ENCODE assay signal across 9 cellular contexts in genomic region chr1:77671836-77672235, GRCh38. TPM values are rescaled to one million over a fixed set of nuclear protein-coding genes. Genes with fewer than 3 reads are reported as not detected.
DNase-seq lines count a peak whose midpoint lies in the region; ATAC-seq, FAIRE-seq and TF ChIP-seq lines count a peak whose summit lies in the region.
"Had no signal": no experiment of that assay in that cellular context is flagged by ENCODE, and none has a peak within 500 bp of the region (broad histone marks: within the 10 kb centered on the region; RNA-seq: fewer than 3 reads in every experiment).

No MANE protein-coding gene starts in this region.

- intact Hi-C loops in activated T-helper 1 cell treated with anti-CD3 and anti-CD28 coated beads, Interleukin-12 subunit alpha, Interleukin-12 subunit beta, Interleukin-2, Interleukin-4 antibody, amounts not matched to agents 30 ng/mL and 10 ng/mL and 1 ng/mL, durations not matched to agents 14 hours and 24 hours and 36 hours (cut with micrococcal nuclease), result no loop called here

- no peaks in the 10 kb centered on the region for H3K27me3 Mint-ChIP-seq in activated T-cell treated with anti-CD3 and anti-CD28 coated beads, Interleukin-2, amount 50 U/mL, for 24 hours
- H3K27me3 Mint-ChIP-seq in activated T-helper 1 cell treated with anti-CD3 and anti-CD28 coated beads, Interleukin-12 subunit alpha, Interleukin-12 subunit beta, Interleukin-2, Interleukin-4 antibody, amounts not matched to agents 30 ng/mL and 10 ng/mL and 1 ng/mL, durations not matched to agents 14 hours and 24 hours and 36 hours (ENCODE audit: insufficient read depth), result no peaks in the 10 kb centered on the region

- no peak for FAIRE-seq in GM12892 (lab: Jason Lieb, UNC)

- peaks cover 75% of the 10 kb centered on the region for H3K4me1 Mint-ChIP-seq in activated T-cell treated with anti-CD3 and anti-CD28 coated beads, Interleukin-2, amount 50 U/mL, for 24 hours (ENCODE audit: low read depth)
- H3K4me1 Mint-ChIP-seq in stimulated activated effector memory CD8-positive, alpha-beta T cell treated with anti-CD3 and anti-CD28 coated beads, Interleukin-12 subunit alpha, Interleukin-12 subunit beta, amount 100 ng/mL, for 72 hours, result peaks cover 50% of the 10 kb centered on the region
- peaks cover 56% of the 10 kb centered on the region for H3K4me1 Mint-ChIP-seq in activated T-helper 1 cell treated with anti-CD3 and anti-CD28 coated beads, Interleukin-12 subunit alpha, Interleukin-12 subunit beta, Interleukin-2, Interleukin-4 antibody, amounts not matched to agents 30 ng/mL and 10 ng/mL and 1 ng/mL, durations not matched to agents 14 hours and 24 hours and 36 hours (ENCODE audit: low read depth)

- DNase-seq in activated T-cell treated with anti-CD3 and anti-CD28 coated beads, Interleukin-2, amount 50 U/mL, for 24 hours, result no peak
- DNase-seq in activated T-cell treated with anti-CD3 and anti-CD28 coated beads for 4 hours (no peak), NCI-H146 treated with DMSO at 0.1 percent for 48 hours (lab: John Stamatoyannopoulos, UW; ENCODE audit: unreplicated experiment) (peak; percentile 30), dermis microvascular lymphatic vessel endothelial cell (ENCODE audit: low read depth in 2 of 2) (peak; percentile 30 to 69), GM12892 (ENCODE audit: insufficient read length) (no peak), NCI-H524 (lab: John Stamatoyannopoulos, UW) (no peak)
- no peak for DNase-seq in stimulated activated effector memory CD8-positive, alpha-beta T cell treated with anti-CD3 and anti-CD28 coated beads, Interleukin-12 subunit alpha, Interleukin-12 subunit beta, amount 100 ng/mL, for 72 hours (ENCODE audit: low spot score in 2 of 2)
- DNase-seq in activated T-helper 1 cell treated with anti-CD3 and anti-CD28 coated beads, Interleukin-12 subunit alpha, Interleukin-12 subunit beta, Interleukin-2, Interleukin-4 antibody, amounts not matched to agents 30 ng/mL and 10 ng/mL and 1 ng/mL, durations not matched to agents 14 hours and 24 hours and 36 hours (ENCODE audit: low spot score), result no peak

- no peak for TF ChIP-seq POLR2A in GM12892 (IDR thresholded peaks at IDR 0.05; ENCODE audit: low read depth, low read length)

- no peaks in the 10 kb centered on the region for H3K9me3 Mint-ChIP-seq in activated T-cell treated with anti-CD3 and anti-CD28 coated beads, Interleukin-2, amount 50 U/mL, for 24 hours
- H3K9me3 Mint-ChIP-seq in stimulated activated effector memory CD8-positive, alpha-beta T cell treated with anti-CD3 and anti-CD28 coated beads, Interleukin-12 subunit alpha, Interleukin-12 subunit beta, amount 100 ng/mL, for 72 hours, result no peaks in the 10 kb centered on the region
- H3K9me3 Mint-ChIP-seq in activated T-helper 1 cell treated with anti-CD3 and anti-CD28 coated beads, Interleukin-12 subunit alpha, Interleukin-12 subunit beta, Interleukin-2, Interleukin-4 antibody, amounts not matched to agents 30 ng/mL and 10 ng/mL and 1 ng/mL, durations not matched to agents 14 hours and 24 hours and 36 hours, result no peaks in the 10 kb centered on the region

- H3K36me3 Mint-ChIP-seq in activated T-cell treated with anti-CD3 and anti-CD28 coated beads, Interleukin-2, amount 50 U/mL, for 24 hours (ENCODE audit: low read depth), result peaks cover 35% of the 10 kb centered on the region
- H3K36me3 Mint-ChIP-seq in stimulated activated effector memory CD8-positive, alpha-beta T cell treated with anti-CD3 and anti-CD28 coated beads, Interleukin-12 subunit alpha, Interleukin-12 subunit beta, amount 100 ng/mL, for 72 hours, result peaks cover 19% of the 10 kb centered on the region
- peaks cover 3% of the 10 kb centered on the region for H3K36me3 Mint-ChIP-seq in activated T-helper 1 cell treated with anti-CD3 and anti-CD28 coated beads, Interleukin-12 subunit alpha, Interleukin-12 subunit beta, Interleukin-2, Interleukin-4 antibody, amounts not matched to agents 30 ng/mL and 10 ng/mL and 1 ng/mL, durations not matched to agents 14 hours and 24 hours and 36 hours (ENCODE audit: low read depth)

- no peak for ATAC-seq in stimulated activated effector memory CD8-positive, alpha-beta T cell treated with anti-CD3 and anti-CD28 coated beads, Interleukin-12 subunit alpha, Interleukin-12 subunit beta, amount 100 ng/mL, for 72 hours
- ATAC-seq: Right ventricle myocardium inferior had no signal

- peak overlapping the region; percentile 55 for H3K27ac Mint-ChIP-seq in activated T-cell treated with anti-CD3 and anti-CD28 coated beads, Interleukin-2, amount 50 U/mL, for 24 hours
- peak overlapping the region; percentile 9 for H3K27ac Mint-ChIP-seq in stimulated activated effector memory CD8-positive, alpha-beta T cell treated with anti-CD3 and anti-CD28 coated beads, Interleukin-12 subunit alpha, Interleukin-12 subunit beta, amount 100 ng/mL, for 72 hours
- no peak overlapping the region for H3K27ac Mint-ChIP-seq in activated T-helper 1 cell treated with anti-CD3 and anti-CD28 coated beads, Interleukin-12 subunit alpha, Interleukin-12 subunit beta, Interleukin-2, Interleukin-4 antibody, amounts not matched to agents 30 ng/mL and 10 ng/mL and 1 ng/mL, durations not matched to agents 14 hours and 24 hours and 36 hours

- H3K4me3 Mint-ChIP-seq in activated T-cell treated with anti-CD3 and anti-CD28 coated beads, Interleukin-2, amount 50 U/mL, for 24 hours, result no peak overlapping the region
- peak overlapping the region; percentile 23 for H3K4me3 Mint-ChIP-seq in stimulated activated effector memory CD8-positive, alpha-beta T cell treated with anti-CD3 and anti-CD28 coated beads, Interleukin-12 subunit alpha, Interleukin-12 subunit beta, amount 100 ng/mL, for 72 hours
- no peak overlapping the region for H3K4me3 Mint-ChIP-seq in activated T-helper 1 cell treated with anti-CD3 and anti-CD28 coated beads, Interleukin-12 subunit alpha, Interleukin-12 subunit beta, Interleukin-2, Interleukin-4 antibody, amounts not matched to agents 30 ng/mL and 10 ng/mL and 1 ng/mL, durations not matched to agents 14 hours and 24 hours and 36 hours

RNA-seq across cellular contexts. Expression of gene ZZZ3, which starts 10.6 kb away (rescaled TPM):
- 50.6 and 52.5 TPM in 2 replicates for total RNA-seq in dermis microvascular lymphatic vessel endothelial cell
- polyA plus RNA-seq in GM12892 (2012; ENCODE audit: missing spikeins), result 20.4 TPM
- total RNA-seq in activated T-helper 1 cell treated with anti-CD3 and anti-CD28 coated beads, Interleukin-12 subunit alpha, Interleukin-12 subunit beta, Interleukin-2, Interleukin-4 antibody, amounts not matched to agents 30 ng/mL and 10 ng/mL and 1 ng/mL, durations not matched to agents 14 hours and 24 hours and 36 hours, result 41.8 and 47.8 TPM in 2 replicates

Comparison
In these comparisons a context has a peak if more than half of its experiments do, and no peak if none do; other contexts are left out.
1. DNase-seq: peak in NCI-H146 treated with DMSO at 0.1 percent for 48 hours (single experiment) and dermis microvascular lymphatic vessel endothelial cell (2 of 2); none in activated T-cell treated with anti-CD3 and anti-CD28 coated beads, Interleukin-2, amount 50 U/mL, for 24 hours (single experiment), activated T-cell treated with anti-CD3 and anti-CD28 coated beads for 4 hours (single experiment), stimulated activated effector memory CD8-positive, alpha-beta T cell treated with anti-CD3 and anti-CD28 coated beads, Interleukin-12 subunit alpha, Interleukin-12 subunit beta, amount 100 ng/mL, for 72 hours (0 of 2), GM12892 (single experiment), NCI-H524 (0 of 2) and activated T-helper 1 cell treated with anti-CD3 and anti-CD28 coated beads, Interleukin-12 subunit alpha, Interleukin-12 subunit beta, Interleukin-2, Interleukin-4 antibody, amounts not matched to agents 30 ng/mL and 10 ng/mL and 1 ng/mL, durations not matched to agents 14 hours and 24 hours and 36 hours (single experiment).